ENCODE assay signal across 11 cellular contexts in the genomic region with DNA sequence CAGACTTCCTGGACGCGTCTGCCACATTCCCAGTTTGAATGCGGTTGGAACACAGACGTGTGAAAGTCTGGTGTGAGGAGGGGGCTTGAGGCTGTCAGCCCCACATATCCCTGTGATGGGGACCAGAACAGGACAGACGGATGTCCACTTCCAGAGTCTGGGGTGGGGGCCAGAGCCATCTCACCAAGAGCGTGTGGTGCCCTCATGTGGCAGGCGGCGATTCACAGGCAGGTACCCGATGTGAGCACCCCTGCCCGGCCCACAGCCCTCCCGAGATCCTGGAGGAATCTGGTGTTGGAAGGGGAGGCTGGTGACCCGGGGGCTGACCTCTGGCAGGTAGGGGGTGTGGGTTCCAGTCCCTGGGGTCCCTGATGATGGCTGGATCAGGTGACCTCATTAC. TPM values are rescaled to one million over a fixed set of nuclear protein-coding genes. Genes with fewer than 3 reads are reported as not detected.
DNase-seq lines count a peak whose midpoint lies in the region; ATAC-seq and TF ChIP-seq lines count a peak whose summit lies in the region.
"Had no signal": no experiment of that assay in that cellular context is flagged by ENCODE, and none has a peak within 500 bp of the region (broad histone marks: within the 10 kb centered on the region; RNA-seq: fewer than 3 reads in every experiment).

No MANE protein-coding gene starts in this region.

- no peak overlapping the region for H3K27ac Mint-ChIP-seq in GM23338
- no peak overlapping the region for H3K27ac Mint-ChIP-seq in activated CD8-positive, alpha-beta T cell treated with anti-CD3 and anti-CD28 coated beads for 36 hours

- H2AFZ ChIP-seq in GM23338, result no peak overlapping the region

- POLR2A ChIA-PET in activated CD8-positive, alpha-beta T cell treated with anti-CD3 and anti-CD28 coated beads for 36 hours (lab: Charles Lee), result interaction anchor here (0.7 kb wide), 1 partner anchor 763 kb away, joined by 3 read pairs; no protein-coding TSS in a partner anchor

- H3K4me1 Mint-ChIP-seq in GM23338, result peaks cover 2% of the 10 kb centered on the region; the same call in 1 of the 3 replicates
- H3K4me1 Mint-ChIP-seq in activated CD8-positive, alpha-beta T cell treated with anti-CD3 and anti-CD28 coated beads for 36 hours (ENCODE audit: low read depth), result no peaks in the 10 kb centered on the region

- no peaks in the 10 kb centered on the region for H4K20me1 ChIP-seq in GM23338 (replicated peaks; ENCODE audit: insufficient read depth)

- H3K4me2 ChIP-seq in GM23338, result no peak overlapping the region

- TF ChIP-seq CTCF in GM23338 (conservative IDR thresholded peaks at IDR 0.05; ENCODE audit: low read depth in 2 of 2), result peak; percentile 42 to 67
- peak; percentile 79 for TF ChIP-seq CTCF in VCaP (conservative IDR thresholded peaks at IDR 0.05)
- TF ChIP-seq CTCF in dorsolateral prefrontal cortex (IDR thresholded peaks at IDR 0.05 in 54 of 56, conservative IDR thresholded peaks at IDR 0.05 in 2 of 56; ENCODE audit: low read depth in 1 of 56, partially characterized antibody in 56 of 56), result peak in 4 of 56 donors; percentile 12 to 30 (median 22)
- TF ChIP-seq CTCF in GM10266 (IDR thresholded peaks at IDR 0.05; ENCODE audit: control insufficient read depth, insufficient read depth, low read depth, missing control alignments), result no peak
- no peak for TF ChIP-seq CTCF in ovary (IDR thresholded peaks at IDR 0.05)
- TF ChIP-seq CTCF in activated CD8-positive, alpha-beta T cell treated with anti-CD3 and anti-CD28 coated beads for 36 hours (IDR thresholded peaks at IDR 0.05), result no peak

- no peaks in the 10 kb centered on the region for H3K36me3 ChIP-seq in GM23338 (ENCODE audit: insufficient read depth)
- no peaks in the 10 kb centered on the region for H3K36me3 ChIP-seq in ovary

- H3K4me1 ChIP-seq in GM23338 (ENCODE audit: insufficient read depth) (no peaks in the 10 kb centered on the region), ovary (ENCODE audit: insufficient read depth) (no peaks in the 10 kb centered on the region)

- DNase-seq in COLO668 (lab: John Stamatoyannopoulos, UW; ENCODE audit: unreplicated experiment) (peak; percentile 1), GM23338 (ENCODE audit: low spot score) (peak; percentile 54), left lobe of liver (ENCODE audit: low spot score) (no peak), dorsolateral prefrontal cortex (no peak), GM10266 (ENCODE audit: extremely low spot score) (no peak), ovary (no peak)
- DNase-seq in activated CD8-positive, alpha-beta T cell treated with anti-CD3 and anti-CD28 coated beads for 36 hours, result no peak
- DNase-seq: activated CD4-positive, CD25-positive, alpha-beta regulatory T cell treated with anti-CD3 and anti-CD28 coated beads, Interleukin-2, amount 50 U/mL, for 72 hours; aorta; SHP77 had no signal

- H3K27ac ChIP-seq in GM23338 (ENCODE audit: low read depth) (no peak overlapping the region), VCaP (no peak overlapping the region), dorsolateral prefrontal cortex (no peak overlapping the region), ovary (no peak overlapping the region)

- H3K9me2 ChIP-seq in GM23338 (ENCODE audit: insufficient read depth), result no peaks in the 10 kb centered on the region

- peaks cover 13% of the 10 kb centered on the region for H3K27me3 Mint-ChIP-seq in GM23338 (ENCODE audit: insufficient read depth, low read depth, poor library complexity)
- H3K27me3 Mint-ChIP-seq in activated CD8-positive, alpha-beta T cell treated with anti-CD3 and anti-CD28 coated beads for 36 hours, result no peaks in the 10 kb centered on the region

- no peaks in the 10 kb centered on the region for H3F3A ChIP-seq in GM23338 (replicated peaks; ENCODE audit: low read depth)

- TF ChIP-seq POLR2A in ovary (IDR thresholded peaks at IDR 0.05), result no peak

- no peaks in the 10 kb centered on the region; the same call in 2 of the 3 replicates for H3K36me3 Mint-ChIP-seq in GM23338 (ENCODE audit: low read depth)
- H3K36me3 Mint-ChIP-seq in activated CD8-positive, alpha-beta T cell treated with anti-CD3 and anti-CD28 coated beads for 36 hours (ENCODE audit: low read depth), result no peaks in the 10 kb centered on the region

- TF ChIP-seq EP300 in ovary (IDR thresholded peaks at IDR 0.05), result no peak

- H3K79me2 ChIP-seq in GM23338 (replicated peaks; ENCODE audit: insufficient read depth), result no peaks in the 10 kb centered on the region

- 44 to 54% (median 46%) methylated on average over 11 to 12 of the region's 12 CpGs for WGBS in ovary, 3 donors

- H3K9me3 ChIP-seq in ovary, result no peaks in the 10 kb centered on the region

- no peaks in the 10 kb centered on the region; the same call in 2 of the 3 replicates for H3K9me3 Mint-ChIP-seq in GM23338
- no peaks in the 10 kb centered on the region for H3K9me3 Mint-ChIP-seq in activated CD8-positive, alpha-beta T cell treated with anti-CD3 and anti-CD28 coated beads for 36 hours

- intact Hi-C loops in dorsolateral prefrontal cortex (cut with DNase I), result no loop called here
- intact Hi-C loops in ovary (cut with DNase I), result no loop called here
- intact Hi-C loops in activated CD8-positive, alpha-beta T cell treated with anti-CD3 and anti-CD28 coated beads for 36 hours (cut with micrococcal nuclease), result no loop called here

- ATAC-seq in GM23338, result peak; percentile 80
- ATAC-seq in left lobe of liver, result peak; percentile 46
- no peak for ATAC-seq in activated CD8-positive, alpha-beta T cell treated with anti-CD3 and anti-CD28 coated beads for 36 hours

- H3K4me3 Mint-ChIP-seq in GM23338, result no peak overlapping the region
- H3K4me3 Mint-ChIP-seq in activated CD8-positive, alpha-beta T cell treated with anti-CD3 and anti-CD28 coated beads for 36 hours, result no peak overlapping the region

- no peaks in the 10 kb centered on the region for H3K27me3 ChIP-seq in GM23338 (ENCODE audit: insufficient read depth)
- H3K27me3 ChIP-seq in dorsolateral prefrontal cortex, result peaks cover 0 to 22% (median 0%) of the 10 kb centered on the region in 45 donors
- H3K27me3 ChIP-seq in ovary, result no peaks in the 10 kb centered on the region

- H3K4me3 ChIP-seq in GM23338, result no peak overlapping the region
- H3K4me3 ChIP-seq in dorsolateral prefrontal cortex, result no peak overlapping the region
- H3K4me3 ChIP-seq in ovary, result no peak overlapping the region

- CTCF ChIA-PET in activated CD8-positive, alpha-beta T cell treated with anti-CD3 and anti-CD28 coated beads for 36 hours (lab: Charles Lee), result no interaction called here

TF ChIP-seq in GM23338, 12 proteins besides CTCF, POLR2A, EP300 and RAD21 (continues in another document):
- TF ChIP-seq POLR2AphosphoS5 (IDR thresholded peaks at IDR 0.05; ENCODE audit: low read depth), result no peak
- no peak for TF ChIP-seq ZNF331 (CRISPR knock-in tag; IDR thresholded peaks at IDR 0.05; ENCODE audit: low read depth)

RNA-seq across cellular contexts. Expression of gene ENGASE, which starts 51.5 kb away (rescaled TPM):
- 23.9 and 27.1 TPM in 2 replicates for total RNA-seq in GM23338 (2014; rRNA removed; shearing (Covaris generic))
- polyA plus RNA-seq in GM23338 (2016; fragmentation: Nextera tagmentation; extraction: Ambion mirVana), result 8.8 and 9.0 TPM in 2 replicates
- 47.9 TPM for total RNA-seq in left lobe of liver
- total RNA-seq in dorsolateral prefrontal cortex, result 100 to 1,000 TPM in 1 of 120 experiments, 10 to 100 TPM in 119; 27.0 to 112 (median 43.6) TPM
- total RNA-seq in ovary, result 10 to 100 TPM; 21.0 to 61.5 (median 48.2) TPM
- polyA plus RNA-seq in ovary, result 10 to 100 TPM in 1 of 2 donors, 1 to 10 TPM in 1; 6.0 to 32.0 TPM
- total RNA-seq in activated CD8-positive, alpha-beta T cell treated with anti-CD3 and anti-CD28 coated beads for 36 hours, result 10 to 100 TPM; 41.3 to 41.8 TPM

Comparison
In these comparisons a context has a peak if more than half of its experiments do, and no peak if none do; other contexts are left out.
1. DNase-seq: peak in COLO668 (single experiment) and GM23338 (single experiment); none in left lobe of liver (single experiment), dorsolateral prefrontal cortex (0 of 10), GM10266 (single experiment), ovary (0 of 5) and activated CD8-positive, alpha-beta T cell treated with anti-CD3 and anti-CD28 coated beads for 36 hours (single experiment).
2. CTCF ChIP-seq: peak in GM23338 (2 of 2) and VCaP (single experiment); none in GM10266 (single experiment), ovary (0 of 3) and activated CD8-positive, alpha-beta T cell treated with anti-CD3 and anti-CD28 coated beads for 36 hours (single experiment).